In the genomic region with DNA sequence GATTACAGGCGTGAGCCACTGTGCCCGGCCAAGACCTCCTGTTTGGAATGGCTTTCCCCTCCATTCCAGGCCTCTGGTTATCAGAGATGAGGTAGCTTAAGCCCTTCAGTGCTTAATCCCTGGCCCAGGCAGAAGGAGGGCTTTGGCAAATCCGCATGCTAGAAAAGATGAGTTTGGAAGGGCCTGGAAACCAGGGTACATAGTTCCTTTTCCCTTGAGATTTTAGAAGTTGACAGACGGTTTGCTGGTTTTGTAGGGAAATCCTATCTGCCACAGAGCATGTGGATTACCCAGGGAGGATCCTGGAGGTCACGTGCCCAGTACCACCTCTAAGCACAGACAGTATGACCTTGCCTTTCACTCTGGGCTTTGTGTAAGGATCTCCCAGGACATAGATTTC, we compare ENCODE assay signal across 29 cellular contexts.
"Had no signal": no experiment of that assay in that cellular context is flagged by ENCODE, and none has a peak within 500 bp of the region (broad histone marks: within the 10 kb centered on the region; RNA-seq: fewer than 3 reads in every experiment).

No MANE protein-coding gene starts in this region.

- H3K9me3 Mint-ChIP-seq: activated B cell treated with CpG ODN at 0.5 μM for 24 hours; activated naive CD4-positive, alpha-beta T cell treated with anti-CD3 and anti-CD28 coated beads, Interleukin-2, amount 10 ng/mL, durations not matched to agents 7 days and 5 days; activated T-helper 1 cell treated with anti-CD3 and anti-CD28 coated beads, Interleukin-12 subunit alpha, Interleukin-12 subunit beta, Interleukin-2, Interleukin-4 antibody, amounts not matched to agents 30 ng/mL and 10 ng/mL and 1 ng/mL, durations not matched to agents 14 hours and 24 hours and 36 hours; immature natural killer cell; neural progenitor cell; T-helper 1 cell treated with Interleukin-12 subunit alpha and Interleukin-12 subunit beta and Interleukin-4 antibody, amounts not matched to agents 30 μg/mL and 1 μg/mL, for 36 hours; type B pancreatic cell had no signal

- H3K36me3 Mint-ChIP-seq: neural progenitor cell, type B pancreatic cell had no signal

- H3K9ac ChIP-seq: neural progenitor cell, parathyroid adenoma had no signal

- H3K27ac Mint-ChIP-seq: activated B cell treated with CpG ODN at 0.5 μM for 24 hours; activated CD8-positive, alpha-beta memory T cell treated with anti-CD3 and anti-CD28 coated beads, Interleukin-2, amount 10 ng/mL, durations not matched to agents 7 days and 5 days; activated CD8-positive, alpha-beta T cell treated with anti-CD3 and anti-CD28 coated beads, Interleukin-2, amount 10 ng/mL, durations not matched to agents 7 days and 5 days; activated naive CD4-positive, alpha-beta T cell treated with anti-CD3 and anti-CD28 coated beads, Interleukin-2, amount 10 ng/mL, durations not matched to agents 7 days and 5 days; activated T-helper 1 cell treated with anti-CD3 and anti-CD28 coated beads, Interleukin-12 subunit alpha, Interleukin-12 subunit beta, Interleukin-2, Interleukin-4 antibody, amounts not matched to agents 30 ng/mL and 10 ng/mL and 1 ng/mL, durations not matched to agents 14 hours and 24 hours and 36 hours; neural progenitor cell; T-helper 1 cell treated with Interleukin-12 subunit alpha and Interleukin-12 subunit beta and Interleukin-4 antibody, amounts not matched to agents 30 μg/mL and 1 μg/mL, for 36 hours; type B pancreatic cell had no signal

- H3K4me1 ChIP-seq: parathyroid adenoma, psoas muscle, uterus had no signal

- H3K27me3 Mint-ChIP-seq: activated B cell treated with CpG ODN at 0.5 μM for 24 hours; activated CD8-positive, alpha-beta memory T cell treated with anti-CD3 and anti-CD28 coated beads, Interleukin-2, amount 10 ng/mL, durations not matched to agents 7 days and 5 days; activated naive CD4-positive, alpha-beta T cell treated with anti-CD3 and anti-CD28 coated beads, Interleukin-2, amount 10 ng/mL, durations not matched to agents 7 days and 5 days; naive thymus-derived CD4-positive, alpha-beta T cell had no signal

- H3K4me3 ChIP-seq: neural progenitor cell, psoas muscle, thoracic aorta, uterus had no signal

- H3K4me2 ChIP-seq: neural progenitor cell had no signal

- H3K36me3 ChIP-seq: neural progenitor cell, thoracic aorta, uterus had no signal

- H3K27ac ChIP-seq: neural progenitor cell, parathyroid adenoma, psoas muscle, thoracic aorta, uterus had no signal

- DNase-seq: activated B cell treated with CpG ODN at 0.5 μM for 24 hours; activated CD8-positive, alpha-beta memory T cell treated with anti-CD3 and anti-CD28 coated beads, Interleukin-2, amount 10 ng/mL, durations not matched to agents 7 days and 5 days; activated CD8-positive, alpha-beta T cell treated with anti-CD3 and anti-CD28 coated beads, Interleukin-2, amount 10 ng/mL, durations not matched to agents 7 days and 5 days; activated effector memory CD4-positive, alpha-beta T cell treated with anti-CD3 and anti-CD28 coated beads, Interleukin-2, amount 50 U/mL, for 16 hours; activated naive CD4-positive, alpha-beta T cell treated with anti-CD3 and anti-CD28 coated beads, Interleukin-2, amount 10 ng/mL, durations not matched to agents 7 days and 5 days; activated T-cell treated with anti-CD3 and anti-CD28 coated beads for 4 hours; amniotic stem cell; cortex of kidney; foreskin fibroblast; head of caudate nucleus; hippocampal formation; immature natural killer cell; kidney; left colon; midbrain; naive thymus-derived CD4-positive, alpha-beta T cell; occipital lobe; psoas muscle; stimulated activated CD4-positive, alpha-beta T cell treated with anti-CD3 and anti-CD28 coated beads, Interleukin-15, amount 100 ng/mL, for 24 hours; stimulated activated CD4-positive, alpha-beta T cell treated with anti-CD3 and anti-CD28 coated beads, Interleukin-2, amount 100 ng/mL, for 24 hours; stimulated activated naive CD8-positive, alpha-beta T cell treated with anti-CD3 and anti-CD28 coated beads, Interleukin-15, Interleukin-2, amounts not matched to agents 100 U/mL and 50 U/mL, for 24 hours; T1000; uterus had no signal

- H3K79me2 ChIP-seq: parathyroid adenoma had no signal

- H3K4me3 Mint-ChIP-seq: activated B cell treated with CpG ODN at 0.5 μM for 24 hours; activated CD8-positive, alpha-beta memory T cell treated with anti-CD3 and anti-CD28 coated beads, Interleukin-2, amount 10 ng/mL, durations not matched to agents 7 days and 5 days; activated CD8-positive, alpha-beta T cell treated with anti-CD3 and anti-CD28 coated beads, Interleukin-2, amount 10 ng/mL, durations not matched to agents 7 days and 5 days; activated naive CD4-positive, alpha-beta T cell treated with anti-CD3 and anti-CD28 coated beads, Interleukin-2, amount 10 ng/mL, durations not matched to agents 7 days and 5 days; activated T-helper 1 cell treated with anti-CD3 and anti-CD28 coated beads, Interleukin-12 subunit alpha, Interleukin-12 subunit beta, Interleukin-2, Interleukin-4 antibody, amounts not matched to agents 30 ng/mL and 10 ng/mL and 1 ng/mL, durations not matched to agents 14 hours and 24 hours and 36 hours; immature natural killer cell; naive thymus-derived CD4-positive, alpha-beta T cell; neural progenitor cell; T-helper 1 cell treated with Interleukin-12 subunit alpha and Interleukin-12 subunit beta and Interleukin-4 antibody, amounts not matched to agents 30 μg/mL and 1 μg/mL, for 36 hours; type B pancreatic cell had no signal

- H3K27me3 ChIP-seq: neural progenitor cell, uterus had no signal
